In genomic region chr2:120867290-120868231, GRCh38 we compare ENCODE assay signal across 8 cellular contexts.
DNase-seq lines count a peak whose midpoint lies in the region; ATAC-seq and TF ChIP-seq lines count a peak whose summit lies in the region.

No MANE protein-coding gene starts in this region.

- no peaks in the 10 kb centered on the region for H3K27me3 ChIP-seq in SJSA1 (replicated peaks)
- H3K27me3 ChIP-seq in neuron (ENCODE audit: insufficient read depth, low read length) = no peaks in the 10 kb centered on the region
- H3K27me3 ChIP-seq in Karpas-422 (ENCODE audit: low read length) = no peaks in the 10 kb centered on the region

- H3K4me3 ChIP-seq in SJSA1 (peak overlapping the region; percentile 31), foreskin fibroblast (ENCODE audit: low read depth in 1 of 2, low read length in 2 of 2) (peak overlapping the region; percentile 48 to 54), neuron (ENCODE audit: low read length) (peak overlapping the region; percentile 34), Karpas-422 (ENCODE audit: low read length) (no peak overlapping the region)

- no peak overlapping the region for H3K4me3 Mint-ChIP-seq in T-helper 2 cell treated with Interferon-gamma antibody and Interleukin-4, amounts not matched to agents 5 μg/mL and 100 μg/mL, for 36 hours

- TF ChIP-seq CTCF in foreskin fibroblast (IDR thresholded peaks at IDR 0.05; ENCODE audit: low read depth, low read length) (no peak), GM20000 (IDR thresholded peaks at IDR 0.05; ENCODE audit: extremely low read depth, missing control alignments) (no peak)

- no peaks in the 10 kb centered on the region for H3K9me2 ChIP-seq in Karpas-422 (replicated peaks; ENCODE audit: insufficient read depth, low read length)

- no peak overlapping the region for H2AFZ ChIP-seq in neuron (ENCODE audit: low read depth, low read length)
- H2AFZ ChIP-seq in Karpas-422 (ENCODE audit: low read length) = no peak overlapping the region

- no peak overlapping the region for H3K4me2 ChIP-seq in Karpas-422 (ENCODE audit: low read depth, low read length, poor library complexity, severe bottlenecking)

- H3K9me3 Mint-ChIP-seq in T-helper 2 cell treated with Interferon-gamma antibody and Interleukin-4, amounts not matched to agents 5 μg/mL and 100 μg/mL, for 36 hours = no peaks in the 10 kb centered on the region

- no peaks in the 10 kb centered on the region for H3K79me2 ChIP-seq in Karpas-422 (ENCODE audit: low read length)

- 0 out of 2 replicates have a peak, but pooled peaks cover 7% of the 10 kb centered on the region for H3K36me3 ChIP-seq in SJSA1
- peaks cover 2% of the 10 kb centered on the region for H3K36me3 ChIP-seq in neuron (ENCODE audit: insufficient read depth, low read length)
- H3K36me3 ChIP-seq in Karpas-422 (ENCODE audit: insufficient read depth, low read length) = no peaks in the 10 kb centered on the region

- peaks cover 35% of the 10 kb centered on the region for H3K27me3 Mint-ChIP-seq in T-helper 2 cell treated with Interferon-gamma antibody and Interleukin-4, amounts not matched to agents 5 μg/mL and 100 μg/mL, for 36 hours (ENCODE audit: low read depth)

- H3K27ac Mint-ChIP-seq in T-helper 2 cell treated with Interferon-gamma antibody and Interleukin-4, amounts not matched to agents 5 μg/mL and 100 μg/mL, for 36 hours = no peak overlapping the region

- H3K27ac ChIP-seq in SJSA1 = peak overlapping the region; percentile 67
- no peak overlapping the region for H3K27ac ChIP-seq in Karpas-422 (ENCODE audit: low read length)

- no peak overlapping the region for H3K9ac ChIP-seq in Karpas-422 (ENCODE audit: low read length)

- H3K36me3 Mint-ChIP-seq in T-helper 2 cell treated with Interferon-gamma antibody and Interleukin-4, amounts not matched to agents 5 μg/mL and 100 μg/mL, for 36 hours (ENCODE audit: low read depth) = no peaks in the 10 kb centered on the region

- DNase-seq in Ammon's horn (ENCODE audit: low spot score) = peak; percentile 71
- DNase-seq in SJSA1 (ENCODE audit: low read depth in 1 of 2, low spot score in 2 of 2) = peak; percentile 88 to 90
- DNase-seq in foreskin fibroblast = peak; percentile 83 to 94
- no peak for DNase-seq in Karpas-422
- DNase-seq in GM20000 (ENCODE audit: low spot score) = no peak
- no peak for DNase-seq in T-helper 2 cell treated with Interferon-gamma antibody and Interleukin-4, amounts not matched to agents 5 μg/mL and 100 μg/mL, for 36 hours (ENCODE audit: low spot score)

- no peaks in the 10 kb centered on the region for H4K20me1 ChIP-seq in Karpas-422 (ENCODE audit: insufficient read depth, low read depth, low read length)

- ATAC-seq in GM18511 (IDR thresholded peaks at IDR 0.05; ENCODE audit: unreplicated experiment) = no peak

- H3K9me3 ChIP-seq in SJSA1 (replicated peaks) (no peaks in the 10 kb centered on the region), neuron (ENCODE audit: low read length) (no peaks in the 10 kb centered on the region), Karpas-422 (ENCODE audit: low read length) (no peaks in the 10 kb centered on the region)

- H3K4me1 ChIP-seq in SJSA1 (replicated peaks) = peaks cover 63% of the 10 kb centered on the region
- H3K4me1 ChIP-seq in neuron (ENCODE audit: insufficient read depth, low read length) = peaks cover 52% of the 10 kb centered on the region
- no peaks in the 10 kb centered on the region for H3K4me1 ChIP-seq in Karpas-422 (ENCODE audit: low read length)

- no peaks in the 10 kb centered on the region for H3K4me1 Mint-ChIP-seq in T-helper 2 cell treated with Interferon-gamma antibody and Interleukin-4, amounts not matched to agents 5 μg/mL and 100 μg/mL, for 36 hours (ENCODE audit: low read depth)

Comparison
In these comparisons a context has a peak if more than half of its experiments do, and no peak if none do; other contexts are left out.
1. DNase-seq: peak in Ammon's horn (single experiment), SJSA1 (2 of 2) and foreskin fibroblast (2 of 2); none in Karpas-422 (single experiment), GM20000 (single experiment) and T-helper 2 cell treated with Interferon-gamma antibody and Interleukin-4, amounts not matched to agents 5 μg/mL and 100 μg/mL, for 36 hours (single experiment).